10 cellular contexts compared by ENCODE assay signal in the genomic region with DNA sequence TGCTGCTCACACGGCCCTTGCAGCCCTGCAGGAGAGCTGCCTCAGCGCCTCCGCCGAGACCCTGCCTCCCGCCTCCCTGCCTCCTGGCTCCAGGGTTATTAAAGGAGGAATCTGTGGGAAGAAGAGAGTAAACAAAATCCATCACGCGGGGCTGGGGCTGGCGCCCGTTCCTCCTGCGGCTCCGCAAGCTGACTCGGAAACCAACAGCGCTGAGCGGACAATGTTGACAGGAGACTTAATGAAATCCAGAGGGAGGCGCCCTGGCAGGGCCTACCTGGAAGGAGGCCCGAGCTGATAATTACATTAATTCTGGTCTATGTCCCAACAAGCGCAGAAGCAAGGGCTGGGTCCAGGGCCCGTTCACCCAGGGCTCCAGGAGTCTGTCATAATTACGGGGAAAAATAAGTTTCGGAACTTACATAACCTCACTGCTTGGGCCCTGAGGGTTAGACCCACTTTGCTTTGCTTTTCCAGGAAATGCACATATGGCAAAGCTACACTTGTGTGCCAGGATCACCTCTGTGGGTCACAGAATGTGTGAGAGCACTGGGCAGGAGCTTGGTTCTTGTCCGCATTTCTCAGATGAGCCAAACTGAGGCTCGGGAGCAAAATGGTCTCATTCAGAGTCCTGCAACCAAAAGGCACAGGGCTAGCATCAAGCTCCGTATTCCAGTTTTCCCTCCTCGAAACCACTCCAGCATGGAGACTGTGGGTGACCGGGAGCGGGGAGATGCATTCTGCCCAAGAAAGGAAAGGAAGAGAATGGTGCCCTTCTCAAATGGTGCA. TPM values are rescaled to one million over a fixed set of nuclear protein-coding genes. Genes with fewer than 3 reads are reported as not detected.
DNase-seq lines count a peak whose midpoint lies in the region; ATAC-seq and TF ChIP-seq lines count a peak whose summit lies in the region.
"Had no signal": no experiment of that assay in that cellular context is flagged by ENCODE, and none has a peak within 500 bp of the region (broad histone marks: within the 10 kb centered on the region; RNA-seq: fewer than 3 reads in every experiment).

No MANE protein-coding gene starts in this region.

- peak; percentile 82 for DNase-seq in Right ventricle myocardium inferior (ENCODE audit: missing footprints)
- no peak for DNase-seq in cardiac septum (ENCODE audit: low spot score)
- peak; percentile 51 for DNase-seq in cerebellum (ENCODE audit: low spot score)
- peak; percentile 85 to 96 for DNase-seq in lower leg skin (ENCODE audit: low spot score in 2 of 2)
- no peak for DNase-seq in activated CD4-positive, alpha-beta T cell treated with anti-CD3 and anti-CD28 coated beads for 48 hours
- DNase-seq: activated T-cell treated with anti-CD3 and anti-CD28 coated beads, Interleukin-2, amount 50 U/mL, for 72 hours; Kasumi-1 had no signal

- no peak for TF ChIP-seq POLR2A in lower leg skin (IDR thresholded peaks at IDR 0.05)

- intact Hi-C loops in Right ventricle myocardium inferior (cut with DNase I) (no loop called here), cardiac septum (cut with DNase I) (no loop called here), lower leg skin (cut with DNase I; ENCODE audit: low total_unique reads) (no loop called here)

- WGBS in lower leg skin, 2 donors = 32 to 33% methylated on average over 25 to 26 of the region's 26 CpGs

- ATAC-seq in Right ventricle myocardium inferior (peak; percentile 92), HG03025 (IDR thresholded peaks at IDR 0.05; ENCODE audit: low FRiP score, unreplicated experiment) (no peak), HG02885 (IDR thresholded peaks at IDR 0.05; ENCODE audit: poor library complexity, unreplicated experiment) (no peak), HG03354 (IDR thresholded peaks at IDR 0.05; ENCODE audit: poor library complexity, severe bottlenecking, unreplicated experiment) (no peak)
- ATAC-seq: activated T-cell treated with anti-CD3 and anti-CD28 coated beads, Interleukin-2, amount 50 U/mL, for 72 hours had no signal

- no peak overlapping the region for H3K4me3 ChIP-seq in lower leg skin (ENCODE audit: low read depth, poor library complexity, severe bottlenecking)

- TF ChIP-seq CTCF in lower leg skin (IDR thresholded peaks at IDR 0.05) = no peak

RNA-seq across cellular contexts. Expression of gene SLC6A6, which starts 43.8 kb away (rescaled TPM):
- total RNA-seq in Right ventricle myocardium inferior (14.3 TPM), cardiac septum (129 TPM), cerebellum (24.6 TPM), lower leg skin (100 to 1,000 TPM in 1 of 4 donors, 10 to 100 TPM in 3; 34.4 to 166 (median 55.2) TPM)

Comparison
In these comparisons a context has a peak if more than half of its experiments do, and no peak if none do; other contexts are left out.
1. DNase-seq: peak in Right ventricle myocardium inferior (single experiment), cerebellum (single experiment) and lower leg skin (2 of 2); none in cardiac septum (single experiment) and activated CD4-positive, alpha-beta T cell treated with anti-CD3 and anti-CD28 coated beads for 48 hours (single experiment).